In the genomic region with DNA sequence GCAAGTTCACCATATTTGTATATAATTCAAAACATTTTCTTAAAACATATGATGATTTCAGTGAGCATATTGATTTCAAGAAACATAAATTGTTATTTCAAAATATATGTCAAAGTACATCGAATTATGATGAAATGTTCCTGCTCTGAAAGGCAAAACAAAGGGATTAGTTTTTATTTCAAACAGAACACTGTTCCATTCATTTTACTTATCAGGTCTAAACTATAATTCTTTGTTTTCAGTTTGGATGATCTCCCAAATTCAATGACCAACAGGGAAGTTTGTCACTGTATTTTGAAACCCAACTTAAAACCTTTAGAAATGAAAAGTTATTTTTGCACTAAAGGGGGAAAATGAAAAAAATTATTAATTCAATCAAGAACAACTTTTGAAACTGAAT, we compare ENCODE assay signal across 21 cellular contexts.
DNase-seq lines count a peak whose midpoint lies in the region; ATAC-seq and TF ChIP-seq lines count a peak whose summit lies in the region.
"Had no signal": no experiment of that assay in that cellular context is flagged by ENCODE, and none has a peak within 500 bp of the region (broad histone marks: within the 10 kb centered on the region; RNA-seq: fewer than 3 reads in every experiment).

No MANE protein-coding gene starts in this region.

- no peak overlapping the region for H2AK5ac ChIP-seq in IMR-90 (ENCODE audit: low read depth, low read length)

- no peak for TF ChIP-seq CTCF in IMR-90 (conservative IDR thresholded peaks at IDR 0.05; ENCODE audit: low read depth, low read length)
- TF ChIP-seq CTCF in fibroblast of pulmonary artery (IDR thresholded peaks at IDR 0.05; ENCODE audit: low read length, missing control alignments): no peak
- no peak for TF ChIP-seq CTCF in heart right ventricle (IDR thresholded peaks at IDR 0.05)

- no CpG with 5 or more reads among the region's 1 CpG for WGBS in IMR-90 (ENCODE audit: extremely low coverage in 2 of 2, insufficient read length in 1 of 2), 2 experiments
- whole genome bisulfite sequencing in heart right ventricle, 2 donors: 60 to 69% methylated on average over 1 of the region's 1 CpG

- H3K23ac ChIP-seq in IMR-90 (ENCODE audit: low read depth, low read length): no peak overlapping the region

- H2BK5ac ChIP-seq in IMR-90 (ENCODE audit: low read depth, low read length, poor library complexity, severe bottlenecking): peak overlapping the region; percentile 65

- no peak overlapping the region for H3K27ac ChIP-seq in IMR-90 (ENCODE audit: insufficient read depth, low read length)
- H3K27ac ChIP-seq in heart right ventricle: no peak overlapping the region

- H3K9me1 ChIP-seq in IMR-90 (ENCODE audit: insufficient read depth, low read length): no peaks in the 10 kb centered on the region

- H3K18ac ChIP-seq in IMR-90 (ENCODE audit: low read depth, low read length): no peak overlapping the region

- no peak overlapping the region for H3K4ac ChIP-seq in IMR-90 (ENCODE audit: low read depth, low read length)

- H3K4me3 ChIP-seq in IMR-90 (ENCODE audit: insufficient read depth, low read depth, low read length) (no peak overlapping the region), fibroblast of pulmonary artery (replicated peaks; ENCODE audit: low read depth, low read length) (no peak overlapping the region), heart right ventricle (no peak overlapping the region)
- H3K4me3 ChIP-seq: GM12878, GM23338, HAP-1, SJCRH30 had no signal

- POLR2A ChIA-PET in IMR-90 (lab: Charles Lee; ENCODE audit: unreplicated experiment): no interaction called here

- 0 out of 4 replicates have a peak overlapping the region, but pooled peaks of 1 of the 2 experiments have one; percentile 21 for H4K8ac ChIP-seq in IMR-90 (ENCODE audit: low read depth in 2 of 2, low read length in 2 of 2)

- H3K36me3 ChIP-seq in IMR-90 (ENCODE audit: control insufficient read depth, insufficient read depth, low read length): no peaks in the 10 kb centered on the region
- H3K36me3 ChIP-seq in heart right ventricle: no peaks in the 10 kb centered on the region
- H3K36me3 ChIP-seq: HAP-1, SJCRH30 had no signal

- no peak overlapping the region for H2BK20ac ChIP-seq in IMR-90 (ENCODE audit: low read depth, low read length)

- H3K4me1 ChIP-seq in IMR-90 (ENCODE audit: control insufficient read depth, insufficient read depth, low read length) (peaks cover 5% of the 10 kb centered on the region; the same call in 1 of the 2 replicates), heart right ventricle (no peaks in the 10 kb centered on the region)

- no peak overlapping the region for H3K9ac ChIP-seq in IMR-90 (ENCODE audit: low read depth, low read length)

- no TSS peak for BruUV-seq in IMR-90 (replicated peaks; lab: Mats Ljungman, UMichigan)

- no peak overlapping the region for H2BK15ac ChIP-seq in IMR-90 (ENCODE audit: low read depth, low read length)

- no peak overlapping the region for H3K4me2 ChIP-seq in IMR-90 (ENCODE audit: low read depth, low read length)
- H3K4me2 ChIP-seq: GM23338 had no signal

- ATAC-seq in IMR-90 (ENCODE audit: low read depth) (no peak), HG03442 (IDR thresholded peaks at IDR 0.05; ENCODE audit: unreplicated experiment) (no peak), heart right ventricle (no peak)
- ATAC-seq: GM12878, GM23338 had no signal

- TF ChIP-seq RAD21 in IMR-90 (IDR thresholded peaks at IDR 0.05; ENCODE audit: low read length): no peak

- no peaks in the 10 kb centered on the region for H3K79me1 ChIP-seq in IMR-90 (ENCODE audit: low read depth in 1 of 2, low read length in 2 of 2)

- H3K14ac ChIP-seq in IMR-90 (replicated peaks; ENCODE audit: low read depth, low read length): no peak overlapping the region

- in situ Hi-C loops in IMR-90 (cut with MboI; ENCODE audit: low sequenced_read_pairs): no loop called here

- H4K20me1 ChIP-seq in IMR-90 (ENCODE audit: insufficient read depth, low read length): no peaks in the 10 kb centered on the region

- H3K56ac ChIP-seq in IMR-90 (ENCODE audit: extremely low read depth, insufficient read depth, low read length): no peak overlapping the region

- CTCF ChIA-PET in IMR-90 (lab: Yijun Ruan, JAX): interaction anchor here (0.6 kb wide), 1 partner anchor 881 kb away, joined by 6 read pairs; no protein-coding TSS in a partner anchor

- H2AFZ ChIP-seq in IMR-90 (replicated peaks; ENCODE audit: low read length, poor library complexity): no peak overlapping the region
- H2AFZ ChIP-seq: GM23338 had no signal

- intact Hi-C loops in IMR-90 (cut with micrococcal nuclease): no loop called here
- intact Hi-C loops in heart right ventricle (cut with DNase I): no loop called here

- no peak overlapping the region for H4K5ac ChIP-seq in IMR-90 (ENCODE audit: low read depth, low read length)

- no peak overlapping the region for H2AK9ac ChIP-seq in IMR-90 (replicated peaks; ENCODE audit: low read depth, low read length, poor library complexity)

- no peak for TF ChIP-seq POLR2A in IMR-90 (IDR thresholded peaks at IDR 0.05; ENCODE audit: low read depth, low read length)

- H4K91ac ChIP-seq in IMR-90 (ENCODE audit: insufficient read depth, low read depth, low read length): no peak overlapping the region

- dilution Hi-C loops in IMR-90 (cut with HindIII; ENCODE audit: low sequenced_read_pairs, unreplicated experiment): no loop called here

- H2BK120ac ChIP-seq in IMR-90 (ENCODE audit: low read depth, low read length): peak overlapping the region; percentile 54; the same call in 1 of the 2 replicates

- H3K9me3 ChIP-seq in IMR-90 (ENCODE audit: control insufficient read depth, insufficient read depth, low read length) (no peaks in the 10 kb centered on the region), heart right ventricle (peaks cover 0 to 7% (median 0%) of the 10 kb centered on the region in 11 donors)
- H3K9me3 ChIP-seq: HAP-1, SJCRH30 had no signal

- DNase-seq in IMR-90 (no peak), fibroblast of pulmonary artery (ENCODE audit: low read depth) (peak; percentile 62), medulla oblongata (ENCODE audit: extremely low spot score) (peak; percentile 45), NCI-H146 (lab: John Stamatoyannopoulos, UW) (no peak), EL (no peak), heart right ventricle (no peak)
- DNase-seq: CD4-positive, CD25-positive, alpha-beta regulatory T cell; COR-L47; DMS79; Karpas-422; NCI-H1694 treated with DMSO at 0.1 percent for 48 hours; NCI-H2081 treated with DMSO at 0.1 percent for 48 hours; NCI-H2171 treated with DMSO at 0.1 percent for 48 hours; NCI-H446 treated with DMSO at 0.1 percent for 48 hours; NCI-H526 treated with DMSO at 0.1 percent for 48 hours; OCI-M1 had no signal

- H3K27me3 ChIP-seq in IMR-90 (ENCODE audit: control insufficient read depth, insufficient read depth, low read length): no peaks in the 10 kb centered on the region
- no peaks in the 10 kb centered on the region for H3K27me3 ChIP-seq in heart right ventricle
- H3K27me3 ChIP-seq: SJCRH30 had no signal

TF ChIP-seq in IMR-90, 13 proteins besides CTCF, POLR2A, EP300 and RAD21:
- TF ChIP-seq FOS (IDR thresholded peaks at IDR 0.05; ENCODE audit: low read depth, low read length) (no peak), RFX5 (IDR thresholded peaks at IDR 0.05; ENCODE audit: low read depth, low read length) (no peak)
- TF ChIP-seq, protein P1, sequence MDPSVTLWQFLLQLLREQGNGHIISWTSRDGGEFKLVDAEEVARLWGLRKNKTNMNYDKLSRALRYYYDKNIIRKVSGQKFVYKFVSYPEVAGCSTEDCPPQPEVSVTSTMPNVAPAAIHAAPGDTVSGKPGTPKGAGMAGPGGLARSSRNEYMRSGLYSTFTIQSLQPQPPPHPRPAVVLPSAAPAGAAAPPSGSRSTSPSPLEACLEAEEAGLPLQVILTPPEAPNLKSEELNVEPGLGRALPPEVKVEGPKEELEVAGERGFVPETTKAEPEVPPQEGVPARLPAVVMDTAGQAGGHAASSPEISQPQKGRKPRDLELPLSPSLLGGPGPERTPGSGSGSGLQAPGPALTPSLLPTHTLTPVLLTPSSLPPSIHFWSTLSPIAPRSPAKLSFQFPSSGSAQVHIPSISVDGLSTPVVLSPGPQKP (IDR thresholded peaks at IDR 0.05; ENCODE audit: borderline replicate concordance, low read depth, low read length): no peak

Comparison
In these comparisons a context has a peak if more than half of its experiments do, and no peak if none do; other contexts are left out.
1. DNase-seq: peak in fibroblast of pulmonary artery (single experiment) and medulla oblongata (single experiment); none in IMR-90 (single experiment), NCI-H146 (single experiment), EL (single experiment) and heart right ventricle (0 of 2).